ENCODE assay signal across 28 cellular contexts in the genomic region with DNA sequence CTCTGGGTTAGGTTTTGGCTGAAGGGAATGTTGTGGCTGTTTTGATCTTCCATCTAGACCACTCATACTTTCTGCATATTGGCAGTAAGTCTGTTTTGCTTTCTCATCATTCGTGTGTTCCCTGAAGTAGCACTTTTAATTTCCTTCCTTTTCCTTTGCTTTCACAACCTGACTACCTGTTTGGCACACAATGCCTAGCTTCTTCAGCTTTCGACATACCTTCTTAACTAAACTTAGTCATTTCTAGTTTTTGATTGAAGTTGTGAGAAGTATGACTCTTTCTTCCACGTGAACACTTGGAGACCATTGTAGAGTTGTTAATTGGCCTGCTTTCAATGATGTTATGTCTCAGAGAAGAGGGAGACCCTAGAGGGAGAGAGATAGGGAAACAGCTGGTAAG.
"Had no signal": no experiment of that assay in that cellular context is flagged by ENCODE, and none has a peak within 500 bp of the region (broad histone marks: within the 10 kb centered on the region; RNA-seq: fewer than 3 reads in every experiment).

No MANE protein-coding gene starts in this region.

- FAIRE-seq: small intestine had no signal

- H3K27ac ChIP-seq: neural progenitor cell, ovary, parathyroid adenoma, psoas muscle, right lobe of liver, sigmoid colon, stomach, thoracic aorta, thyroid gland, tibial nerve, upper lobe of left lung, vagina had no signal

- H3K79me2 ChIP-seq: parathyroid adenoma had no signal

- H3K36me3 Mint-ChIP-seq: natural killer cell; neural progenitor cell; stimulated activated effector memory CD8-positive, alpha-beta T cell treated with anti-CD3 and anti-CD28 coated beads, Interleukin-12 subunit alpha, Interleukin-12 subunit beta, amount 100 ng/mL, for 72 hours; stimulated activated naive B cell treated with anti-CD40 and anti-IgM and Interleukin-4, amounts not matched to agents 10 μg/mL and 1 μg/mL and 100 μg/mL, for 72 hours had no signal

- DNase-seq: natural killer cell; occipital lobe; ovary; posterior cingulate gyrus; psoas muscle; right cardiac atrium; right lobe of liver; sigmoid colon; small intestine; stimulated activated CD4-positive, alpha-beta T cell treated with anti-CD3 and anti-CD28 coated beads, Interleukin-15, amount 100 ng/mL, for 24 hours; stimulated activated CD4-positive, alpha-beta T cell treated with anti-CD3 and anti-CD28 coated beads, Interleukin-2, amount 100 ng/mL, for 24 hours; stimulated activated CD4-positive, alpha-beta T cell treated with anti-CD3 and anti-CD28 coated beads, Interleukin-2, amount 100 ng/mL, for 48 hours; stimulated activated CD4-positive, alpha-beta T cell treated with anti-CD3 and anti-CD28 coated beads, Interleukin-4, amount 100 ng/mL, for 24 hours; stimulated activated naive B cell treated with anti-CD40 and anti-IgM and Interleukin-4, amounts not matched to agents 10 μg/mL and 1 μg/mL and 100 μg/mL, for 72 hours; stimulated activated naive CD4-positive, alpha-beta T cell treated with Interleukin-2 at 50 U/mL for 16 hours; stomach; thyroid gland; trophoblast cell; upper lobe of left lung had no signal

- H3K27me3 ChIP-seq: neural progenitor cell, ovary, right lobe of liver, sigmoid colon, thyroid gland, tibial nerve, upper lobe of left lung, vagina had no signal

- H3K9me3 ChIP-seq: psoas muscle, right lobe of liver, sigmoid colon, stomach, thoracic aorta, thyroid gland, upper lobe of left lung, vagina had no signal

- H3K4me1 Mint-ChIP-seq: natural killer cell; nephron; neural progenitor cell; stimulated activated effector memory CD8-positive, alpha-beta T cell treated with anti-CD3 and anti-CD28 coated beads, Interleukin-12 subunit alpha, Interleukin-12 subunit beta, amount 100 ng/mL, for 72 hours; stimulated activated naive B cell treated with anti-CD40 and anti-IgM and Interleukin-4, amounts not matched to agents 10 μg/mL and 1 μg/mL and 100 μg/mL, for 72 hours had no signal

- H3K9me3 Mint-ChIP-seq: nephron; neural progenitor cell; stimulated activated naive CD8-positive, alpha-beta T cell treated with anti-CD3 and anti-CD28 coated beads, Interleukin-15, Interleukin-2, amounts not matched to agents 100 ng/mL and 50 ng/mL, for 24 hours had no signal

- ATAC-seq: natural killer cell; psoas muscle; right cardiac atrium; right lobe of liver; stimulated activated effector memory CD8-positive, alpha-beta T cell treated with anti-CD3 and anti-CD28 coated beads, Interleukin-12 subunit alpha, Interleukin-12 subunit beta, amount 100 ng/mL, for 72 hours; stimulated activated naive B cell treated with anti-CD40 and anti-IgM and Interleukin-4, amounts not matched to agents 10 μg/mL and 1 μg/mL and 100 μg/mL, for 72 hours had no signal

- H3K4me3 Mint-ChIP-seq: natural killer cell; nephron; neural progenitor cell; stimulated activated effector memory CD8-positive, alpha-beta T cell treated with anti-CD3 and anti-CD28 coated beads, Interleukin-12 subunit alpha, Interleukin-12 subunit beta, amount 100 ng/mL, for 72 hours; stimulated activated naive B cell treated with anti-CD40 and anti-IgM and Interleukin-4, amounts not matched to agents 10 μg/mL and 1 μg/mL and 100 μg/mL, for 72 hours; stimulated activated naive CD8-positive, alpha-beta T cell treated with anti-CD3 and anti-CD28 coated beads, Interleukin-15, Interleukin-2, amounts not matched to agents 100 ng/mL and 50 ng/mL, for 24 hours had no signal

- H3K9ac ChIP-seq: neural progenitor cell, parathyroid adenoma had no signal

- H3K4me2 ChIP-seq: neural progenitor cell had no signal

- H3K36me3 ChIP-seq: neural progenitor cell, ovary, right lobe of liver, sigmoid colon, stomach, thoracic aorta, thyroid gland, tibial nerve, upper lobe of left lung, vagina had no signal

- H3K27me3 Mint-ChIP-seq: stimulated activated naive B cell treated with anti-CD40 and anti-IgM and Interleukin-4, amounts not matched to agents 10 μg/mL and 1 μg/mL and 100 μg/mL, for 72 hours had no signal

- H3K27ac Mint-ChIP-seq: natural killer cell; nephron; neural progenitor cell; progenitor cell of endocrine pancreas; stimulated activated effector memory CD8-positive, alpha-beta T cell treated with anti-CD3 and anti-CD28 coated beads, Interleukin-12 subunit alpha, Interleukin-12 subunit beta, amount 100 ng/mL, for 72 hours; stimulated activated naive B cell treated with anti-CD40 and anti-IgM and Interleukin-4, amounts not matched to agents 10 μg/mL and 1 μg/mL and 100 μg/mL, for 72 hours; stimulated activated naive CD8-positive, alpha-beta T cell treated with anti-CD3 and anti-CD28 coated beads, Interleukin-15, Interleukin-2, amounts not matched to agents 100 ng/mL and 50 ng/mL, for 24 hours had no signal

- H2AFZ ChIP-seq: neural progenitor cell, parathyroid adenoma had no signal

- H3K4me1 ChIP-seq: neural progenitor cell, parathyroid adenoma, psoas muscle, right lobe of liver, sigmoid colon, stomach, thyroid gland, tibial nerve, upper lobe of left lung, vagina had no signal

- H3K4me3 ChIP-seq: neural progenitor cell, ovary, psoas muscle, right lobe of liver, sigmoid colon, stomach, thoracic aorta, thyroid gland, tibial nerve, upper lobe of left lung, vagina had no signal
